Comparison of ENCODE assay signal across 13 cellular contexts in genomic region chr5:140576776-140577201, GRCh38. TPM values are rescaled to one million over a fixed set of nuclear protein-coding genes. Genes with fewer than 3 reads are reported as not detected.
DNase-seq lines count a peak whose midpoint lies in the region; ATAC-seq and TF ChIP-seq lines count a peak whose summit lies in the region.
"Had no signal": no experiment of that assay in that cellular context is flagged by ENCODE, and none has a peak within 500 bp of the region (broad histone marks: within the 10 kb centered on the region; RNA-seq: fewer than 3 reads in every experiment).

No MANE protein-coding gene starts in this region.

- H3K27ac ChIP-seq in CD8-positive, alpha-beta T cell (ENCODE audit: low read depth, low read length) = no peak overlapping the region
- H3K27ac ChIP-seq in PC-3 (ENCODE audit: low read length) = no peak overlapping the region
- H3K27ac ChIP-seq in esophagus squamous epithelium = peak overlapping the region in 3 of 4 donors; percentile 0 to 61 (median 31)
- H3K27ac ChIP-seq in neutrophil = peak overlapping the region; percentile 78
- H3K27ac ChIP-seq in CD8-positive, alpha-beta memory T cell (ENCODE audit: low read depth, low read length) = no peak overlapping the region

- H2AFZ ChIP-seq in PC-3 (ENCODE audit: low read length) = 0 out of 2 replicates have a peak overlapping the region, but pooled peaks have one; percentile 7

- no peak overlapping the region for H3K9ac ChIP-seq in PC-3 (ENCODE audit: low read length)

- TF ChIP-seq POLR2A in esophagus squamous epithelium (IDR thresholded peaks at IDR 0.05) = no peak

- POLR2A ChIA-PET in CD8-positive, alpha-beta T cell (lab: Charles Lee) = no interaction called here
- POLR2A ChIA-PET in PC-3 (lab: Charles Lee; ENCODE audit: unreplicated experiment) = no interaction called here
- POLR2A ChIA-PET in GM10248 (lab: Yijun Ruan, JAX) = no interaction called here
- POLR2A ChIA-PET in CD8-positive, alpha-beta memory T cell (lab: Charles Lee) = no interaction called here

- no peak overlapping the region for H3K4me3 ChIP-seq in CD8-positive, alpha-beta T cell (ENCODE audit: low read depth, low read length)
- no peak overlapping the region for H3K4me3 ChIP-seq in PC-3 (ENCODE audit: low read length)
- no peak overlapping the region for H3K4me3 ChIP-seq in esophagus squamous epithelium
- H3K4me3 ChIP-seq in neutrophil (ENCODE audit: low read depth in 1 of 2, low read length in 1 of 2) = no peak overlapping the region
- no peak overlapping the region for H3K4me3 ChIP-seq in CD8-positive, alpha-beta memory T cell (ENCODE audit: low read length)
- H3K4me3 ChIP-seq: sigmoid colon had no signal

- no peaks in the 10 kb centered on the region for H3K4me1 ChIP-seq in CD8-positive, alpha-beta T cell (ENCODE audit: insufficient read depth, low read length)
- no peaks in the 10 kb centered on the region for H3K4me1 ChIP-seq in PC-3 (ENCODE audit: insufficient read depth, low read length)
- peaks cover 0 to 3% (median 0%) of the 10 kb centered on the region in 3 donors for H3K4me1 ChIP-seq in esophagus squamous epithelium
- peaks cover 25 to 26% of the 10 kb centered on the region in 2 experiments for H3K4me1 ChIP-seq in neutrophil (ENCODE audit: control insufficient read depth in 1 of 2, insufficient read depth in 1 of 2, low read depth in 1 of 2, low read length in 1 of 2)
- H3K4me1 ChIP-seq in CD8-positive, alpha-beta memory T cell (ENCODE audit: insufficient read depth, low read length) = no peaks in the 10 kb centered on the region
- H3K4me1 ChIP-seq: sigmoid colon had no signal

- H3K9me3 Mint-ChIP-seq in CD8-positive, alpha-beta T cell = no peaks in the 10 kb centered on the region
- H3K9me3 Mint-ChIP-seq in CD8-positive, alpha-beta memory T cell = no peaks in the 10 kb centered on the region
- H3K9me3 Mint-ChIP-seq: activated B cell treated with CpG ODN at 0.5 μM for 24 hours, memory B cell had no signal

- DNase-seq in CD8-positive, alpha-beta T cell = no peak
- DNase-seq in PC-3 = no peak
- DNase-seq in esophagus squamous epithelium (lab: John Stamatoyannopoulos, UW) = no peak
- DNase-seq in GM10248 (ENCODE audit: extremely low spot score) = no peak
- no peak for DNase-seq in SW 1271 (lab: John Stamatoyannopoulos, UW)
- no peak for DNase-seq in activated gamma-delta T cell treated with Interleukin-2 at 50 U/mL for 16 hours
- DNase-seq in CD8-positive, alpha-beta memory T cell = no peak
- DNase-seq: activated B cell treated with CpG ODN at 0.5 μM for 24 hours, Calu3, MM.1S, sigmoid colon had no signal

- peaks cover 3% of the 10 kb centered on the region for H3K36me3 Mint-ChIP-seq in CD8-positive, alpha-beta T cell
- H3K36me3 Mint-ChIP-seq in CD8-positive, alpha-beta memory T cell = peaks cover 3 to 8% (median 3%) of the 10 kb centered on the region in 3 donors

- no peaks in the 10 kb centered on the region for H3K79me2 ChIP-seq in PC-3 (ENCODE audit: low read length)

- H3F3A ChIP-seq in PC-3 (ENCODE audit: low read length, unreplicated experiment) = no peaks in the 10 kb centered on the region

- H3K4me1 Mint-ChIP-seq in CD8-positive, alpha-beta T cell (ENCODE audit: low read depth) = no peaks in the 10 kb centered on the region
- no peaks in the 10 kb centered on the region for H3K4me1 Mint-ChIP-seq in CD8-positive, alpha-beta memory T cell
- H3K4me1 Mint-ChIP-seq: activated B cell treated with CpG ODN at 0.5 μM for 24 hours, memory B cell had no signal

- ATAC-seq in CD8-positive, alpha-beta T cell = peak; percentile 54
- no peak; the same call in 1 of the 2 replicates for ATAC-seq in PC-3

- WGBS in esophagus squamous epithelium, 2 donors = 63 to 69% methylated on average over 2 of the region's 2 CpGs

- H3K36me3 ChIP-seq in CD8-positive, alpha-beta T cell (ENCODE audit: insufficient read depth, low read length) = no peaks in the 10 kb centered on the region
- H3K36me3 ChIP-seq in PC-3 (ENCODE audit: low read depth, low read length) (no peaks in the 10 kb centered on the region), esophagus squamous epithelium (no peaks in the 10 kb centered on the region), neutrophil (no peaks in the 10 kb centered on the region)
- no peaks in the 10 kb centered on the region for H3K36me3 ChIP-seq in CD8-positive, alpha-beta memory T cell (ENCODE audit: insufficient read depth, low read length)
- H3K36me3 ChIP-seq: sigmoid colon had no signal

- H3K27ac Mint-ChIP-seq in CD8-positive, alpha-beta T cell = peak overlapping the region; percentile 32
- no peak overlapping the region for H3K27ac Mint-ChIP-seq in CD8-positive, alpha-beta memory T cell
- H3K27ac Mint-ChIP-seq: activated B cell treated with CpG ODN at 0.5 μM for 24 hours, memory B cell had no signal

- H3K27me3 ChIP-seq in CD8-positive, alpha-beta T cell (ENCODE audit: insufficient read depth, low read length) = no peaks in the 10 kb centered on the region
- H3K27me3 ChIP-seq in PC-3 (ENCODE audit: low read length) (no peaks in the 10 kb centered on the region), esophagus squamous epithelium (no peaks in the 10 kb centered on the region), neutrophil (no peaks in the 10 kb centered on the region)
- no peaks in the 10 kb centered on the region for H3K27me3 ChIP-seq in CD8-positive, alpha-beta memory T cell (ENCODE audit: insufficient read depth, low read length, poor library complexity, severe bottlenecking)
- H3K27me3 ChIP-seq: sigmoid colon had no signal

- H3K4me2 ChIP-seq in PC-3 (ENCODE audit: low read length) = no peak overlapping the region

- H3K27me3 Mint-ChIP-seq in CD8-positive, alpha-beta T cell (ENCODE audit: low read depth) = peaks cover 5% of the 10 kb centered on the region
- peaks cover 1 to 3% of the 10 kb centered on the region in 2 donors for H3K27me3 Mint-ChIP-seq in CD8-positive, alpha-beta memory T cell
- H3K27me3 Mint-ChIP-seq: memory B cell had no signal

- no peaks in the 10 kb centered on the region for H3K9me2 ChIP-seq in PC-3 (replicated peaks; ENCODE audit: low read length)

- CTCF ChIA-PET in CD8-positive, alpha-beta T cell (lab: Charles Lee) = interaction anchor here (1.0 kb wide), 1 partner anchor 9 kb away, joined by 3 read pairs; no protein-coding TSS in a partner anchor
- CTCF ChIA-PET in PC-3 (lab: Charles Lee) (no interaction called here), GM10248 (lab: Yijun Ruan, JAX) (interaction anchor here (2.9 to 3.4 kb wide), 2 partner anchors 10 to 57 kb away, joined by 10 to 25 read pairs; partner anchors contain the start of genes APBB3, CD14 and SLC35A4)
- CTCF ChIA-PET in CD8-positive, alpha-beta memory T cell (lab: Charles Lee) = interaction anchor here (1.0 kb wide), 1 partner anchor 46 kb away, joined by 3 read pairs; no protein-coding TSS in a partner anchor

- H4K20me1 ChIP-seq in PC-3 (ENCODE audit: low read length) = no peaks in the 10 kb centered on the region

- no TSS peak for BruUV-seq in PC-3 (replicated peaks; lab: Mats Ljungman, UMichigan)

- no peaks in the 10 kb centered on the region for H3K9me3 ChIP-seq in CD8-positive, alpha-beta T cell (ENCODE audit: low read length)
- H3K9me3 ChIP-seq in PC-3 (ENCODE audit: low read length) (no peaks in the 10 kb centered on the region), esophagus squamous epithelium (no peaks in the 10 kb centered on the region), neutrophil (no peaks in the 10 kb centered on the region)
- H3K9me3 ChIP-seq in CD8-positive, alpha-beta memory T cell (ENCODE audit: low read length) = no peaks in the 10 kb centered on the region
- H3K9me3 ChIP-seq: sigmoid colon had no signal

- no peak for TF ChIP-seq CTCF in CD8-positive, alpha-beta T cell (IDR thresholded peaks at IDR 0.05)
- no peak for TF ChIP-seq CTCF in PC-3 (conservative IDR thresholded peaks at IDR 0.05; ENCODE audit: low read depth, low read length)
- no peak for TF ChIP-seq CTCF in esophagus squamous epithelium (IDR thresholded peaks at IDR 0.05)
- no peak for TF ChIP-seq CTCF in neutrophil (IDR thresholded peaks at IDR 0.05)
- TF ChIP-seq CTCF in GM10248 (IDR thresholded peaks at IDR 0.05; ENCODE audit: control extremely low read depth, extremely low read depth, low read depth, missing control alignments) = no peak

- H3K4me3 Mint-ChIP-seq in CD8-positive, alpha-beta T cell = no peak overlapping the region
- H3K4me3 Mint-ChIP-seq in CD8-positive, alpha-beta memory T cell = no peak overlapping the region
- H3K4me3 Mint-ChIP-seq: activated B cell treated with CpG ODN at 0.5 μM for 24 hours, memory B cell had no signal

- intact Hi-C loops in CD8-positive, alpha-beta T cell (cut with DNase I, micrococcal nuclease) = no loop called here
- intact Hi-C loops in PC-3 (cut with micrococcal nuclease) = no loop called here
- intact Hi-C loops in esophagus squamous epithelium (cut with DNase I) = no loop called here

RNA-seq across cellular contexts. Expression of gene SLC35A4, which starts 12.2 kb away (rescaled TPM):
- 10 to 100 TPM; 14.8 to 19.4 TPM for total RNA-seq in CD8-positive, alpha-beta T cell
- total RNA-seq in PC-3 (2014; rRNA removed) (25.0 and 29.1 TPM in 2 replicates), esophagus squamous epithelium (10 to 100 TPM; 41.4 to 56.9 (median 52.6) TPM)
- total RNA-seq in CD8-positive, alpha-beta memory T cell = 100 to 1,000 TPM; 120 to 126 TPM
- polyA plus RNA-seq in CD8-positive, alpha-beta memory T cell = 105 TPM

RNA-seq across cellular contexts. Expression of gene APBB3, which starts 12.4 kb away (rescaled TPM):
- total RNA-seq in CD8-positive, alpha-beta T cell = 10 to 100 TPM; 51.0 to 51.7 TPM
- total RNA-seq in PC-3 (2014; rRNA removed) (11.4 and 13.6 TPM in 2 replicates), esophagus squamous epithelium (10 to 100 TPM in 1 of 4 donors, 1 to 10 TPM in 3; 3.4 to 10.5 (median 6.5) TPM)
- 10 to 100 TPM; 14.1 to 17.0 TPM for total RNA-seq in CD8-positive, alpha-beta memory T cell
- polyA plus RNA-seq in CD8-positive, alpha-beta memory T cell = 3.5 TPM

RNA-seq across cellular contexts. Expression of gene SRA1, which starts 19.5 kb away (rescaled TPM):
- 10 to 100 TPM; 33.7 to 37.2 TPM for total RNA-seq in CD8-positive, alpha-beta T cell
- 48.6 and 55.8 TPM in 2 replicates for total RNA-seq in PC-3 (2014; rRNA removed)
- total RNA-seq in esophagus squamous epithelium = 10 to 100 TPM; 17.4 to 22.3 (median 21.0) TPM
- total RNA-seq in CD8-positive, alpha-beta memory T cell = 10 to 100 TPM; 59.6 to 60.7 TPM
- polyA plus RNA-seq in CD8-positive, alpha-beta memory T cell = 36.1 TPM

RNA-seq across cellular contexts. Expression of gene EIF4EBP3, which starts 29.3 kb away (rescaled TPM):
- 10 to 100 TPM; 10.6 to 13.7 TPM for total RNA-seq in CD8-positive, alpha-beta T cell
- total RNA-seq in PC-3 (2014; rRNA removed) (not detected in 2 replicates), esophagus squamous epithelium (10 to 100 TPM in 1 of 4 donors, 1 to 10 TPM in 3; 3.0 to 12.4 (median 6.2) TPM)
- 10 to 100 TPM; 11.1 to 11.9 TPM for total RNA-seq in CD8-positive, alpha-beta memory T cell
- polyA plus RNA-seq in CD8-positive, alpha-beta memory T cell = 22.2 TPM

RNA-seq across cellular contexts. Expression of gene CD14, which starts 56.2 kb away (rescaled TPM):
- under 1 TPM; 0.49 to 0.56 TPM for total RNA-seq in CD8-positive, alpha-beta T cell
- total RNA-seq in PC-3 (2014; rRNA removed) = not detected in 2 replicates
- 10 to 100 TPM in 3 of 4 donors, 1 to 10 TPM in 1; 7.6 to 58.1 (median 30.9) TPM for total RNA-seq in esophagus squamous epithelium
- total RNA-seq in CD8-positive, alpha-beta memory T cell = 1 to 10 TPM; 3.1 to 3.3 TPM
- polyA plus RNA-seq in CD8-positive, alpha-beta memory T cell = 0.43 TPM

Comparison
In these comparisons a context has a peak if more than half of its experiments do, and no peak if none do; other contexts are left out.
1. H3K27ac ChIP-seq: peak in esophagus squamous epithelium (3 of 4) and neutrophil (single experiment); none in CD8-positive, alpha-beta T cell (single experiment), PC-3 (single experiment) and CD8-positive, alpha-beta memory T cell (single experiment).